1 cellular context compared by ENCODE assay signal in the genomic region with DNA sequence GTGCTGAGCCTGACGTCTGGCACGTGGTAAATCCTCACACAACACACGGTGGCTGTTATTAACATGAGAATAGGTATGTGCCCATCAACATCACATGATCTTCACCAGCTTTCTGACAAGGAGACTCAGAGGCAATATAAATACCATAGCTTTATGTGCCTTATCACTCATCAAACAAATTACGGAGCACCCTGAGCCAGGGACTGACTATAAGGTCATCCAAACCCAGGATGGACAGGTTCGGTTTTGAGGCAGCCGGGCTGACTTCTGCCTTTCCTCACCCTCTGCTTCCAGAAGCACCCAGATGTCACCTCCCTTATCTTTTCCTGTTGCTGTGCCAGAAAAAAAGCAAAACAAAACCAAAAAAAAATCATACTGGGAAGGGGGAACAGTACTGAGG.
TF ChIP-seq lines count a peak whose summit lies in the region.

No MANE protein-coding gene starts in this region.

TF ChIP-seq in GM23338, 12 proteins besides CTCF, POLR2A, EP300 and RAD21 (continued from another document):
- no peak for TF ChIP-seq ZNF462 (CRISPR knock-in tag; IDR thresholded peaks at IDR 0.05)
- no peak for TF ChIP-seq ZNF114 (CRISPR knock-in tag; IDR thresholded peaks at IDR 0.05)
- TF ChIP-seq REST (IDR thresholded peaks at IDR 0.05; ENCODE audit: unreplicated experiment): no peak
